ENCODE assay signal across 8 cellular contexts in genomic region chr7:66627876-66628360, GRCh38. TPM values are rescaled to one million over a fixed set of nuclear protein-coding genes. Genes with fewer than 3 reads are reported as not detected.
A peak's percentile ranks its signal among the peaks of the same experiment; 100 is the strongest.
DNase-seq lines count a peak whose midpoint lies in the region; ATAC-seq and TF ChIP-seq lines count a peak whose summit lies in the region.

No MANE protein-coding gene starts in this region.

- DNase-seq in activated T-cell treated with anti-CD3 and anti-CD28 coated beads for 1 hour (ENCODE audit: low read depth) (peak; percentile 5), adipocyte (ENCODE audit: low read depth) (no peak), stomach (no peak), ecto neural progenitor cell (ENCODE audit: low spot score) (no peak)
- DNase-seq in activated T-cell treated with anti-CD3 and anti-CD28 coated beads, Interleukin-2, amount 50 U/mL, for 48 hours = no peak
- DNase-seq in activated effector memory CD4-positive, alpha-beta T cell treated with Interleukin-2 at 50 U/mL for 16 hours = no peak

- WGBS in stomach, 5 donors = 0 to 1% (median 1%) methylated on average over 4 to 18 of the region's 18 CpGs

- TF ChIP-seq POLR2A in stomach (IDR thresholded peaks at IDR 0.05) = no peak

- H3K4me3 ChIP-seq in adipocyte (ENCODE audit: low read length) (peak overlapping the region; percentile 93), iPS-20b (ENCODE audit: low read length) (peak overlapping the region; percentile 75), stomach (peak overlapping the region; percentile 66 to 87 (median 80))

- TF ChIP-seq CTCF in stomach (IDR thresholded peaks at IDR 0.05) = no peak

- peak; percentile 3 for ATAC-seq in HG03354 (IDR thresholded peaks at IDR 0.05; ENCODE audit: poor library complexity, severe bottlenecking, unreplicated experiment)

- H3K9me3 ChIP-seq in adipocyte (ENCODE audit: control insufficient read depth, low read length) = no peaks in the 10 kb centered on the region
- no peaks in the 10 kb centered on the region for H3K9me3 ChIP-seq in iPS-20b (ENCODE audit: insufficient read depth, low read depth, low read length)
- no peaks in the 10 kb centered on the region for H3K9me3 ChIP-seq in stomach

- H3K27ac ChIP-seq in iPS-20b (ENCODE audit: low read length) = peak overlapping the region; percentile 18
- H3K27ac ChIP-seq in stomach = peak overlapping the region; percentile 92 to 99 (median 97)

- H3K36me3 ChIP-seq in adipocyte (ENCODE audit: control insufficient read depth, insufficient read depth, low read length, severe bottlenecking) = no peaks in the 10 kb centered on the region
- no peaks in the 10 kb centered on the region for H3K36me3 ChIP-seq in iPS-20b (ENCODE audit: insufficient read depth, low read depth, low read length)
- H3K36me3 ChIP-seq in stomach = no peaks in the 10 kb centered on the region

- H3K27me3 ChIP-seq in adipocyte (replicated peaks; ENCODE audit: control insufficient read depth, insufficient read depth, low read length) (no peaks in the 10 kb centered on the region), iPS-20b (ENCODE audit: insufficient read depth, low read length) (no peaks in the 10 kb centered on the region; the same call in 1 of the 2 replicates), stomach (no peaks in the 10 kb centered on the region)

- TF ChIP-seq EP300 in stomach (IDR thresholded peaks at IDR 0.05) = no peak

- peaks cover 25% of the 10 kb centered on the region for H3K4me1 ChIP-seq in adipocyte (ENCODE audit: control insufficient read depth, insufficient read depth, low read length)
- H3K4me1 ChIP-seq in iPS-20b (ENCODE audit: insufficient read depth, low read length) = no peaks in the 10 kb centered on the region
- H3K4me1 ChIP-seq in stomach = peaks cover 8 to 49% (median 26%) of the 10 kb centered on the region in 4 donors

- peak overlapping the region; percentile 93 for H3K9ac ChIP-seq in adipocyte (ENCODE audit: low read length)
- peak overlapping the region; percentile 72; the same call in 1 of the 2 replicates for H3K9ac ChIP-seq in iPS-20b (ENCODE audit: low read depth, low read length)

- intact Hi-C loops in stomach (cut with DNase I; ENCODE audit: low total_unique reads) = no loop called here

RNA-seq across cellular contexts. Expression of gene KCTD7, which starts 0.8 kb away (rescaled TPM):
- total RNA-seq in stomach = 10 to 100 TPM in 2 of 5 donors, 1 to 10 TPM in 3; 1.7 to 17.5 (median 7.4) TPM
- 1 to 10 TPM; 2.7 to 5.0 (median 4.0) TPM for polyA plus RNA-seq in stomach
